ENCODE assay signal across 19 cellular contexts in the genomic region with DNA sequence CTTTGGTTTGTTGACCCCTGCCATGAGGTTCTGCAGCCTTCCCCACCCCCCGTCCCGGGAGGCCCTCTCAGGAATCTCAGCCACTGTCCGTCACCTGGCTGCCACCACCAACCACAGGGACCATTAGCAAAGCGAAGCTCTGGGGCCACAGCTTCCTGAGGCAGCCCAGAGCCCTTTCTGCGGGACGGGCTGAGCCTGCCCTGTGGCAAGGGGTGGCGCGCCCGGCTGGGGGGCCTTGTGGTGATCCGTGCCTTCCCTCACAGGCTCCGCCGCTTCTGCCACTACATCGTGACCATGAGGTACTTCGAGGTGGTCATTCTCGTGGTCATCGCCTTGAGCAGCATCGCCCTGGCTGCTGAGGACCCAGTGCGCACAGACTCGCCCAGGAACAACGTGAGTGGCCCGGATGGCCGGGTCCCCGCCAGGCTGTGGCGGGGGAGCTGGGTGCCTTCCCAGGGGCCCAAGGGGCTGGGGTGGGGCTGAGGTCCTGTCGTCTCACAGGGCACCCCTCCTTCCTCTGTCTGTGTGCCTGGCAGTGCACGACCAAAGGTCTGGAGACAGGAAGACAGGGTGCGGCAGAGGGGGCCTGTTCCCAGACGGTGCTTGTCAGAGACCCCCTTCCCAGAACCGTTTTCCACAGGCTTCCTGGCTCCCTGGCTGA.
A peak's percentile ranks its signal among the peaks of the same experiment; 100 is the strongest.
DNase-seq lines count a peak whose midpoint lies in the region; ATAC-seq, FAIRE-seq and TF ChIP-seq lines count a peak whose summit lies in the region.
"Had no signal": no experiment of that assay in that cellular context is flagged by ENCODE, and none has a peak within 500 bp of the region (broad histone marks: within the 10 kb centered on the region; RNA-seq: fewer than 3 reads in every experiment).

No MANE protein-coding gene starts in this region.

- TF ChIP-seq POLR2A in sigmoid colon (IDR thresholded peaks at IDR 0.05) (no peak), HepG2 (IDR thresholded peaks at IDR 0.05; ENCODE audit: insufficient read depth in 1 of 2, low read depth in 2 of 2, low read length in 2 of 2) (no peak)

- H3K79me2 ChIP-seq in HepG2 (ENCODE audit: insufficient read depth, low read length): no peaks in the 10 kb centered on the region

- FAIRE-seq in HepG2 (lab: Jason Lieb, UNC): no peak
- FAIRE-seq: keratinocyte had no signal

- in situ Hi-C loops in HepG2 (cut with HindIII; ENCODE audit: extremely low pct_ligation_motif_present, low pct_unique_long_range_greater_than_20kb): no loop called here

- no peak for TF ChIP-seq CTCF in sigmoid colon (IDR thresholded peaks at IDR 0.05)
- no peak for TF ChIP-seq CTCF in HepG2 (CRISPR knock-in tag; IDR thresholded peaks at IDR 0.05)

- ATAC-seq in GM19328 (IDR thresholded peaks at IDR 0.05; ENCODE audit: unreplicated experiment) (no peak), HG03025 (IDR thresholded peaks at IDR 0.05; ENCODE audit: low FRiP score, unreplicated experiment) (no peak), GM21381 (IDR thresholded peaks at IDR 0.05; ENCODE audit: unreplicated experiment) (no peak), HepG2 (no peak)
- ATAC-seq: activated naive CD8-positive, alpha-beta T cell treated with anti-CD3 and anti-CD28 coated beads, Interleukin-2, amount 50 U/mL, for 24 hours; Panc1 had no signal

- H3K36me3 ChIP-seq in BLaER1 treated with 17β-estradiol and CSF1 and Interleukin-3, amounts not matched to agents 10 nM and 100 nM: no peaks in the 10 kb centered on the region
- H3K36me3 ChIP-seq in H7 (replicated peaks; ENCODE audit: control insufficient read depth, insufficient read depth, low read length) (no peaks in the 10 kb centered on the region; the same call in 1 of the 2 replicates), sigmoid colon (no peaks in the 10 kb centered on the region), HepG2 (replicated peaks in 1 of 2; ENCODE audit: control insufficient read depth in 1 of 2, insufficient read depth in 2 of 2, low read length in 2 of 2) (no peaks in the 10 kb centered on the region)

- H3K27me3 ChIP-seq in BLaER1 treated with 17β-estradiol and CSF1 and Interleukin-3, amounts not matched to agents 10 nM and 100 nM: no peaks in the 10 kb centered on the region
- no peaks in the 10 kb centered on the region for H3K27me3 ChIP-seq in H7 (ENCODE audit: control insufficient read depth, insufficient read depth, low read length)
- H3K27me3 ChIP-seq in sigmoid colon: peaks cover 0 to 12% (median 0%) of the 10 kb centered on the region in 3 donors
- peaks cover 13 to 59% of the 10 kb centered on the region in 2 experiments; a peak in 4 of 5 replicates for H3K27me3 ChIP-seq in HepG2 (ENCODE audit: control insufficient read depth in 1 of 2, insufficient read depth in 2 of 2, low read length in 2 of 2)

- TF ChIP-seq EP300 in sigmoid colon (IDR thresholded peaks at IDR 0.05) (no peak), HepG2 (IDR thresholded peaks at IDR 0.05; ENCODE audit: low read depth in 2 of 2, low read length in 2 of 2) (no peak), HepG2 (CRISPR knock-in tag; IDR thresholded peaks at IDR 0.05; ENCODE audit: borderline replicate concordance) (no peak)

- H2AFZ ChIP-seq in HepG2 (ENCODE audit: low read length): no peak overlapping the region
- H2AFZ ChIP-seq: GM23248 had no signal

- CTCF ChIA-PET in HepG2 (lab: Yijun Ruan, JAX; ENCODE audit: low intra/inter-chr PET ratio, low total read pairs): no interaction called here

- no peaks in the 10 kb centered on the region; a peak in 2 of 22 replicates for H4K20me1 ChIP-seq in BLaER1 treated with 17β-estradiol and CSF1 and Interleukin-3, amounts not matched to agents 10 nM and 100 nM
- no peaks in the 10 kb centered on the region for H4K20me1 ChIP-seq in HepG2 (ENCODE audit: insufficient read depth, low read length)

- intact Hi-C loops in sigmoid colon (cut with DNase I) (no loop called here), HepG2 (cut with micrococcal nuclease; ENCODE audit: unreplicated experiment) (no loop called here)

- DNase-seq in H7 (peak; percentile 43), ecto neural progenitor cell (ENCODE audit: low spot score) (peak; percentile 41), sigmoid colon (peak; percentile 48), HepG2 (ENCODE audit: low spot score) (no peak)
- DNase-seq: activated CD4-positive, alpha-beta T cell treated with anti-CD3 and anti-CD28 coated beads, Interleukin-2, amount 50 U/mL, for 48 hours; activated CD4-positive, CD25-positive, alpha-beta regulatory T cell; activated naive CD8-positive, alpha-beta T cell treated with anti-CD3 and anti-CD28 coated beads, Interleukin-2, amount 50 U/mL, for 24 hours; GM23248; NCI-H524; stimulated activated CD4-positive, alpha-beta T cell treated with anti-CD3 and anti-CD28 coated beads, Interleukin-2, amount 100 ng/mL, for 48 hours had no signal

- H3K9me3 ChIP-seq in BLaER1 treated with 17β-estradiol and CSF1 and Interleukin-3, amounts not matched to agents 10 nM and 100 nM (replicated peaks in 1 of 11): no peaks in the 10 kb centered on the region
- H3K9me3 ChIP-seq in sigmoid colon (no peaks in the 10 kb centered on the region), HepG2 (ENCODE audit: low read length) (no peaks in the 10 kb centered on the region)
- H3K9me3 ChIP-seq: mucosa of descending colon had no signal

- H3K4me3 ChIP-seq in BLaER1 treated with 17β-estradiol and CSF1 and Interleukin-3, amounts not matched to agents 10 nM and 100 nM: no peak overlapping the region
- H3K4me3 ChIP-seq in H7 (ENCODE audit: insufficient read depth, low read depth, low read length) (no peak overlapping the region), sigmoid colon (no peak overlapping the region), HepG2 (replicated peaks in 1 of 3; ENCODE audit: insufficient read depth in 1 of 3, low read depth in 2 of 3, low read length in 3 of 3) (no peak overlapping the region)
- H3K4me3 ChIP-seq: GM23248, mucosa of descending colon had no signal

- 77 to 81% methylated on average over 29 of the region's 29 CpGs for WGBS in sigmoid colon, 2 donors
- 28% methylated on average over 8 of the region's 29 CpGs for WGBS in HepG2 (ENCODE audit: low lambda C conversion rate)

- no peak overlapping the region for H3K9ac ChIP-seq in BLaER1 treated with 17β-estradiol and CSF1 and Interleukin-3, amounts not matched to agents 10 nM and 100 nM
- no peak overlapping the region for H3K9ac ChIP-seq in HepG2 (ENCODE audit: insufficient read depth, low read depth, low read length)
- H3K9ac ChIP-seq: GM23248 had no signal

- peak overlapping the region in 6 of 11 experiments; percentile 35 to 56 (median 48); a peak in 13 of 22 replicates for H3K4me2 ChIP-seq in BLaER1 treated with 17β-estradiol and CSF1 and Interleukin-3, amounts not matched to agents 10 nM and 100 nM
- H3K4me2 ChIP-seq in HepG2 (ENCODE audit: low read depth, low read length): no peak overlapping the region

- POLR2A ChIA-PET in HepG2 (lab: Yijun Ruan, JAX): no interaction called here

- H3K27ac ChIP-seq in BLaER1 treated with 17β-estradiol and CSF1 and Interleukin-3, amounts not matched to agents 10 nM and 100 nM: no peak overlapping the region
- no peak overlapping the region for H3K27ac ChIP-seq in sigmoid colon
- H3K27ac ChIP-seq in HepG2 (ENCODE audit: extremely low read length, insufficient read depth, low read length): no peak overlapping the region
- H3K27ac ChIP-seq: C4-2B, GM23248, HL-60 had no signal

- no peak for TF ChIP-seq RAD21 in HepG2 (CRISPR knock-in tag; IDR thresholded peaks at IDR 0.05)

- H3K4me1 ChIP-seq in BLaER1 treated with 17β-estradiol and CSF1 and Interleukin-3, amounts not matched to agents 10 nM and 100 nM: peaks cover 0 to 24% (median 18%) of the 10 kb centered on the region in 10 experiments; a peak in 15 of 20 replicates
- H3K4me1 ChIP-seq in sigmoid colon: no peaks in the 10 kb centered on the region
- no peaks in the 10 kb centered on the region for H3K4me1 ChIP-seq in HepG2 (ENCODE audit: insufficient read depth, low read length)

- BruUV-seq in HepG2 (replicated peaks; lab: Mats Ljungman, UMichigan): no TSS peak

TF ChIP-seq in HepG2, 621 proteins besides CTCF, POLR2A, EP300 and RAD21:
- no peak for TF ChIP-seq HNF4G (IDR thresholded peaks at IDR 0.05; ENCODE audit: borderline replicate concordance, low read depth, low read length)
- no peak for TF ChIP-seq HNF4G (CRISPR knock-in tag; IDR thresholded peaks at IDR 0.05; ENCODE audit: borderline replicate concordance, low read depth)
- TF ChIP-seq ZNF839 (CRISPR knock-in tag; IDR thresholded peaks at IDR 0.05; ENCODE audit: borderline replicate concordance): no peak
- TF ChIP-seq NPAS2 (CRISPR knock-in tag; IDR thresholded peaks at IDR 0.05; ENCODE audit: borderline replicate concordance): no peak
- no peak for TF ChIP-seq ZNF251 (CRISPR knock-in tag; IDR thresholded peaks at IDR 0.05)
- no peak for TF ChIP-seq HOXD1 (CRISPR knock-in tag; IDR thresholded peaks at IDR 0.05)
- no peak for TF ChIP-seq CBX1 (IDR thresholded peaks at IDR 0.05; ENCODE audit: low read depth)
- no peak for TF ChIP-seq ZNF724P (CRISPR knock-in tag; IDR thresholded peaks at IDR 0.05; ENCODE audit: borderline replicate concordance)
